In genomic region chr3:30646181-30646876, GRCh38 we compare ENCODE assay signal across 11 cellular contexts. TPM values are rescaled to one million over a fixed set of nuclear protein-coding genes. Genes with fewer than 3 reads are reported as not detected.
DNase-seq lines count a peak whose midpoint lies in the region; ATAC-seq and TF ChIP-seq lines count a peak whose summit lies in the region.
"Had no signal": no experiment of that assay in that cellular context is flagged by ENCODE, and none has a peak within 500 bp of the region (broad histone marks: within the 10 kb centered on the region; RNA-seq: fewer than 3 reads in every experiment).

No MANE protein-coding gene starts in this region.

- H3K4me3 Mint-ChIP-seq in immature natural killer cell: peak overlapping the region; percentile 41 to 87 (median 79)

- H3K36me3 Mint-ChIP-seq in immature natural killer cell: peaks cover 30 to 46% (median 38%) of the 10 kb centered on the region in 3 donors

- TF ChIP-seq CTCF in right atrium auricular region (IDR thresholded peaks at IDR 0.05): no peak
- TF ChIP-seq CTCF in upper lobe of right lung (IDR thresholded peaks at IDR 0.05): no peak

- DNase-seq in left ventricle myocardium superior: no peak
- no peak for DNase-seq in right atrium auricular region (ENCODE audit: low spot score)
- DNase-seq in SKM-1 treated with dmso at 0.1 percent for 144 hours (lab: John Stamatoyannopoulos, UW; ENCODE audit: unreplicated experiment): peak; percentile 96
- no peak for DNase-seq in immature natural killer cell
- DNase-seq in upper lobe of right lung: no peak
- no peak for DNase-seq in stimulated activated CD4-positive, alpha-beta T cell treated with anti-CD3 and anti-CD28 coated beads, Interleukin-2, amount 100 ng/mL, for 48 hours
- no peak for DNase-seq in NCI-H748 (lab: John Stamatoyannopoulos, UW; ENCODE audit: unreplicated experiment)
- DNase-seq: activated gamma-delta T cell treated with Interleukin-2 at 50 U/mL for 16 hours, mammary epithelial cell, testis had no signal

- peaks cover 87 to 100% of the 10 kb centered on the region in 2 donors for H3K4me1 Mint-ChIP-seq in immature natural killer cell

- peak; percentile 10 for ATAC-seq in left ventricle myocardium superior
- ATAC-seq in upper lobe of right lung: peak; percentile 68
- ATAC-seq in GM18873 (IDR thresholded peaks at IDR 0.05; ENCODE audit: low FRiP score, unreplicated experiment): no peak

- H3K27me3 Mint-ChIP-seq in immature natural killer cell (ENCODE audit: low read depth in 3 of 3): peaks cover 0 to 10% (median 5%) of the 10 kb centered on the region in 3 donors

- no peaks in the 10 kb centered on the region for H3K9me3 Mint-ChIP-seq in immature natural killer cell

- no peak overlapping the region for H3K4me3 ChIP-seq in right atrium auricular region
- H3K4me3 ChIP-seq in upper lobe of right lung: no peak overlapping the region
- H3K4me3 ChIP-seq: testis had no signal

- H3K4me1 ChIP-seq in right atrium auricular region (peaks cover 0 to 79% of the 10 kb centered on the region in 2 donors), upper lobe of right lung (peaks cover 90% of the 10 kb centered on the region)
- H3K4me1 ChIP-seq: testis had no signal

- H3K9me3 ChIP-seq in right atrium auricular region (no peaks in the 10 kb centered on the region), upper lobe of right lung (no peaks in the 10 kb centered on the region)
- H3K9me3 ChIP-seq: testis had no signal

- peak overlapping the region; percentile 92 to 100 (median 98) for H3K27ac Mint-ChIP-seq in immature natural killer cell

- intact Hi-C loops in left ventricle myocardium superior (cut with micrococcal nuclease) (no loop called here), upper lobe of right lung (cut with DNase I) (no loop called here)

- no peaks in the 10 kb centered on the region for H3K27me3 ChIP-seq in right atrium auricular region
- no peaks in the 10 kb centered on the region for H3K27me3 ChIP-seq in upper lobe of right lung
- H3K27me3 ChIP-seq: testis had no signal

- H3K27ac ChIP-seq in right atrium auricular region (peak overlapping the region in 1 of 2 donors; percentile 8), upper lobe of right lung (peak overlapping the region; percentile 34)
- H3K27ac ChIP-seq: testis had no signal

- peaks cover 65% of the 10 kb centered on the region for H3K36me3 ChIP-seq in right atrium auricular region
- peaks cover 68% of the 10 kb centered on the region for H3K36me3 ChIP-seq in upper lobe of right lung

RNA-seq across cellular contexts. Expression of gene TGFBR2, which starts 39.9 kb away (rescaled TPM):
- total RNA-seq in left ventricle myocardium superior: 175 TPM
- 100 to 1,000 TPM; 205 to 210 TPM for total RNA-seq in right atrium auricular region
- polyA plus RNA-seq in immature natural killer cell: 100 to 1,000 TPM in 1 of 3 donors, 10 to 100 TPM in 2; 36.8 to 101 (median 43.6) TPM
- total RNA-seq in upper lobe of right lung: 329 TPM
